Comparison of ENCODE assay signal across 19 cellular contexts in genomic region chr2:157746234-157746950, GRCh38.
DNase-seq lines count a peak whose midpoint lies in the region; ATAC-seq and TF ChIP-seq lines count a peak whose summit lies in the region.
"Had no signal": no experiment of that assay in that cellular context is flagged by ENCODE, and none has a peak within 500 bp of the region (broad histone marks: within the 10 kb centered on the region; RNA-seq: fewer than 3 reads in every experiment).

No MANE protein-coding gene starts in this region.

- no peaks in the 10 kb centered on the region for H3K27me3 Mint-ChIP-seq in osteocyte (ENCODE audit: unreplicated experiment)
- H3K27me3 Mint-ChIP-seq: activated CD4-positive, alpha-beta T cell treated with anti-CD3 and anti-CD28 coated beads for 36 hours; dendritic cell treated with granulocyte-macrophage colony-stimulating factor and Interleukin-4, amounts not matched to agents 40 ng/mL and 50 ng/mL, for 4 days had no signal

- in situ Hi-C loops in gastrocnemius medialis (cut with MboI; ENCODE audit: low sequenced_read_pairs in 4 of 4): no loop called here

- no peak for ATAC-seq in gastrocnemius medialis
- no peak for ATAC-seq in GM19035 (IDR thresholded peaks at IDR 0.05; ENCODE audit: unreplicated experiment)
- ATAC-seq: activated CD4-positive, alpha-beta T cell treated with anti-CD3 and anti-CD28 coated beads for 36 hours; GM12878 had no signal

- intact Hi-C loops in gastrocnemius medialis (cut with DNase I; ENCODE audit: low total_unique reads): loop anchor here (10.0 kb wide), 1 partner anchor 252 kb away; no protein-coding TSS in a partner anchor

- H3K9me3 ChIP-seq in gastrocnemius medialis: no peaks in the 10 kb centered on the region
- H3K9me3 ChIP-seq: ascending aorta, SJCRH30 had no signal

- H3K4me1 ChIP-seq in gastrocnemius medialis: peaks cover 31 to 71% of the 10 kb centered on the region in 2 donors
- H3K4me1 ChIP-seq: ascending aorta had no signal

- no peak overlapping the region for H3K4me3 Mint-ChIP-seq in osteocyte (ENCODE audit: unreplicated experiment)
- H3K4me3 Mint-ChIP-seq: activated CD4-positive, alpha-beta T cell treated with anti-CD3 and anti-CD28 coated beads for 36 hours; dendritic cell treated with granulocyte-macrophage colony-stimulating factor and Interleukin-4, amounts not matched to agents 40 ng/mL and 50 ng/mL, for 4 days had no signal

- no peaks in the 10 kb centered on the region for H3K36me3 ChIP-seq in gastrocnemius medialis

- H3K9me3 Mint-ChIP-seq in osteocyte (ENCODE audit: unreplicated experiment): peaks cover 4% of the 10 kb centered on the region
- H3K9me3 Mint-ChIP-seq: dendritic cell treated with granulocyte-macrophage colony-stimulating factor and Interleukin-4, amounts not matched to agents 40 ng/mL and 50 ng/mL, for 4 days had no signal

- H3K27ac Mint-ChIP-seq in osteocyte (ENCODE audit: unreplicated experiment): peak overlapping the region; percentile 12
- H3K27ac Mint-ChIP-seq: activated CD4-positive, alpha-beta T cell treated with anti-CD3 and anti-CD28 coated beads for 36 hours; dendritic cell treated with granulocyte-macrophage colony-stimulating factor and Interleukin-4, amounts not matched to agents 40 ng/mL and 50 ng/mL, for 4 days had no signal

- TF ChIP-seq CTCF in fibroblast of villous mesenchyme (IDR thresholded peaks at IDR 0.05; ENCODE audit: insufficient read depth, low read depth, low read length) (no peak), osteocyte (IDR thresholded peaks at IDR 0.05) (no peak), gastrocnemius medialis (IDR thresholded peaks at IDR 0.05 in 4 of 5, conservative IDR thresholded peaks at IDR 0.05 in 1 of 5) (no peak)

- H3K4me1 Mint-ChIP-seq in osteocyte (ENCODE audit: unreplicated experiment): peaks cover 48% of the 10 kb centered on the region

- H3K4me3 ChIP-seq in fibroblast of villous mesenchyme (ENCODE audit: low read depth, low read length) (no peak overlapping the region), gastrocnemius medialis (no peak overlapping the region)
- H3K4me3 ChIP-seq: ascending aorta, GM12878, SJCRH30 had no signal

- H3K27ac ChIP-seq in gastrocnemius medialis: peak overlapping the region in 1 of 4 donors; percentile 30
- H3K27ac ChIP-seq: ascending aorta, SJCRH30 had no signal

- no peak for TF ChIP-seq POLR2A in gastrocnemius medialis (IDR thresholded peaks at IDR 0.05)

- DNase-seq in ELR (ENCODE audit: low read depth): peak; percentile 52
- DNase-seq in amniotic epithelial cell (ENCODE audit: low read depth): peak; percentile 84
- DNase-seq in fibroblast of villous mesenchyme (ENCODE audit: low read depth): peak; percentile 61
- DNase-seq in osteocyte (ENCODE audit: extremely low spot score, unreplicated experiment): no peak
- DNase-seq in gastrocnemius medialis: no peak
- no peak for DNase-seq in stimulated activated CD8-positive, alpha-beta memory T cell treated with anti-CD3 and anti-CD28 coated beads, Interleukin-4, amount 100 ng/mL, for 48 hours
- no peak for DNase-seq in C1 segment of cervical spinal cord (lab: John Stamatoyannopoulos, UW)
- DNase-seq: activated CD4-positive, alpha-beta T cell treated with anti-CD3 and anti-CD28 coated beads for 36 hours; activated effector memory CD4-positive, alpha-beta T cell treated with anti-CD3 and anti-CD28 coated beads, Interleukin-2, amount 50 U/mL, for 16 hours; NCI-H1930; NCI-H526; OCI-M1; SJCRH30; stimulated activated CD4-positive, alpha-beta T cell treated with anti-CD3 and anti-CD28 coated beads, Interleukin-4, amount 100 ng/mL, for 24 hours; T-helper 9 cell had no signal

- peaks cover 27% of the 10 kb centered on the region for H3K36me3 Mint-ChIP-seq in osteocyte (ENCODE audit: unreplicated experiment)

- no peaks in the 10 kb centered on the region for H3K27me3 ChIP-seq in gastrocnemius medialis
- H3K27me3 ChIP-seq: ascending aorta, SJCRH30 had no signal

Comparison
In these comparisons a context has a peak if more than half of its experiments do, and no peak if none do; other contexts are left out.
1. DNase-seq: peak in ELR (single experiment), amniotic epithelial cell (single experiment) and fibroblast of villous mesenchyme (single experiment); none in osteocyte (single experiment), gastrocnemius medialis (0 of 2), stimulated activated CD8-positive, alpha-beta memory T cell treated with anti-CD3 and anti-CD28 coated beads, Interleukin-4, amount 100 ng/mL, for 48 hours (single experiment) and C1 segment of cervical spinal cord (0 of 14).